ENCODE assay signal across 8 cellular contexts in genomic region chr11:77994434-77995362, GRCh38. TPM values are rescaled to one million over a fixed set of nuclear protein-coding genes. Genes with fewer than 3 reads are reported as not detected.
DNase-seq lines count a peak whose midpoint lies in the region; TF ChIP-seq lines count a peak whose summit lies in the region.

Gene INTS4, minus strand, starts transcription at chr11:77994668. Its CDS starts 25 bp downstream, at chr11:77994643.

- H3K4me1 Mint-ChIP-seq in activated naive CD4-positive, alpha-beta T cell treated with anti-CD3 and anti-CD28 coated beads for 36 hours (ENCODE audit: low read depth) = peaks cover 17% of the 10 kb centered on the region

- no peak for TF ChIP-seq CTCF in HFF-Myc (IDR thresholded peaks at IDR 0.05; ENCODE audit: low read depth, low read length, missing control alignments)

- intact Hi-C loops in activated naive CD4-positive, alpha-beta T cell treated with anti-CD3 and anti-CD28 coated beads for 36 hours (cut with micrococcal nuclease) = loop anchor here (1.0 to 10.0 kb wide), 12 partner anchors 52 to 1550 kb away; partner anchors contain the start of genes ALG8, CLNS1A, EMSY and GAB2

- no peaks in the 10 kb centered on the region for H3K9me3 ChIP-seq in neuron (ENCODE audit: low read length)
- H3K9me3 ChIP-seq in subcutaneous abdominal adipose tissue (ENCODE audit: control insufficient read depth in 5 of 5, low read length in 5 of 5) = no peaks in the 10 kb centered on the region

- peak within 1 kb of the TSS; percentile 86 to 90 (median 88) for H3K9ac ChIP-seq in subcutaneous abdominal adipose tissue (ENCODE audit: low read length in 5 of 5)

- H3K36me3 ChIP-seq in neuron (ENCODE audit: insufficient read depth, low read length) (peaks cover 13% of the 10 kb centered on the region), subcutaneous abdominal adipose tissue (ENCODE audit: control insufficient read depth in 5 of 5, insufficient read depth in 5 of 5, low read length in 5 of 5) (peaks cover 0 to 16% (median 12%) of the 10 kb centered on the region in 5 donors)

- H3K4me3 ChIP-seq in HFF-Myc (replicated peaks; ENCODE audit: low read depth, low read length) (peak within 1 kb of the TSS; percentile 93), neuron (ENCODE audit: low read length) (peak within 1 kb of the TSS; percentile 96), subcutaneous abdominal adipose tissue (ENCODE audit: low read depth in 1 of 5, low read length in 5 of 5) (peak within 1 kb of the TSS; percentile 81 to 98 (median 92))

- H3K27me3 Mint-ChIP-seq in activated naive CD4-positive, alpha-beta T cell treated with anti-CD3 and anti-CD28 coated beads for 36 hours (ENCODE audit: low read depth) = no peaks in the 10 kb centered on the region

- H3K9me3 Mint-ChIP-seq in activated naive CD4-positive, alpha-beta T cell treated with anti-CD3 and anti-CD28 coated beads for 36 hours = no peaks in the 10 kb centered on the region

- H3K27ac ChIP-seq in subcutaneous abdominal adipose tissue (ENCODE audit: low read depth, low read length) = peak within 1 kb of the TSS; percentile 78

- H3K27ac Mint-ChIP-seq in activated naive CD4-positive, alpha-beta T cell treated with anti-CD3 and anti-CD28 coated beads for 36 hours = peak within 1 kb of the TSS; percentile 91

- H3K4me1 ChIP-seq in neuron (ENCODE audit: insufficient read depth, low read length) = peaks cover 11% of the 10 kb centered on the region
- peaks cover 6 to 23% (median 18%) of the 10 kb centered on the region in 5 donors for H3K4me1 ChIP-seq in subcutaneous abdominal adipose tissue (ENCODE audit: control insufficient read depth in 5 of 5, insufficient read depth in 5 of 5, low read length in 5 of 5)

- CTCF ChIA-PET in activated naive CD4-positive, alpha-beta T cell treated with anti-CD3 and anti-CD28 coated beads for 36 hours (lab: Charles Lee) = interaction anchor here (0.6 to 1.3 kb wide), 5 partner anchors 10 to 570 kb away, joined by 3 to 11 read pairs (median 3); partner anchors contain the start of gene NDUFC2

- H3K27me3 ChIP-seq in neuron (ENCODE audit: insufficient read depth, low read length) (no peaks in the 10 kb centered on the region), subcutaneous abdominal adipose tissue (ENCODE audit: control insufficient read depth in 5 of 5, insufficient read depth in 4 of 5, low read length in 5 of 5) (no peaks in the 10 kb centered on the region)

- peak within 1 kb of the TSS; percentile 81 for H2AFZ ChIP-seq in neuron (ENCODE audit: low read depth, low read length)

- DNase-seq in GM04503 (ENCODE audit: low read depth) (peak; percentile 99), HFF-Myc (ENCODE audit: extremely low read depth, low read depth) (peak; percentile 99), NAMALWA (ENCODE audit: low spot score) (peak; percentile 99), SK-N-DZ (ENCODE audit: low spot score) (peak; percentile 100), foreskin melanocyte (peak; percentile 100)
- peak; percentile 99 for DNase-seq in activated naive CD4-positive, alpha-beta T cell treated with anti-CD3 and anti-CD28 coated beads for 36 hours

- H3K4me3 Mint-ChIP-seq in activated naive CD4-positive, alpha-beta T cell treated with anti-CD3 and anti-CD28 coated beads for 36 hours = peak within 1 kb of the TSS; percentile 83

- H3K36me3 Mint-ChIP-seq in activated naive CD4-positive, alpha-beta T cell treated with anti-CD3 and anti-CD28 coated beads for 36 hours (ENCODE audit: low read depth) = peaks cover 4% of the 10 kb centered on the region

RNA-seq across cellular contexts. Expression of gene INTS4, which starts in this region (rescaled TPM):
- 39.7 and 57.2 TPM in 2 replicates for polyA plus RNA-seq in SK-N-DZ (2014; cell fraction: cytosol; rRNA removed)
- polyA plus RNA-seq in SK-N-DZ (2014; cell fraction: nucleus; rRNA removed) = 136 and 188 TPM in 2 replicates
- 10 to 100 TPM; 45.5 to 46.0 TPM for total RNA-seq in activated naive CD4-positive, alpha-beta T cell treated with anti-CD3 and anti-CD28 coated beads for 36 hours

Comparison
In these comparisons a context has a peak if more than half of its experiments do, and no peak if none do; other contexts are left out.
1. Peak in every context shown above with its lines: DNase-seq, H3K4me3 ChIP-seq and H3K27ac ChIP-seq.